ENCODE assay signal across 14 cellular contexts in the genomic region with DNA sequence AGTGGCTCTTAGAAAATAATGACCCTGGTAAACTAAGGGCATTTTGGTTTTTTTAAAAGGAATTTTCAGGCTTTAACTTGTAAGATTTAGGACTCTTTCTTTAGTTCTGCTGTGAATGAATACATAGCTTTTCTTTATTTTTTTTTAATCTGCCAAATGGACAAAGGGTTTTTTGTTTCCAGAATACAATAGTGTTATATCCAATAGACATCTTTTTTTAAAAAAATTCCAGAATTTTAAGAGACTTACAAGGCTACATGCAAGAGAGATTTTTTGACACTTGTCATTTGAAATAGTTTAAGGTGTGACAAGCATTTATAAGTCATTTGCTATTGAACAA.
"Had no signal": no experiment of that assay in that cellular context is flagged by ENCODE, and none has a peak within 500 bp of the region (broad histone marks: within the 10 kb centered on the region; RNA-seq: fewer than 3 reads in every experiment).

No MANE protein-coding gene starts in this region.

- ATAC-seq: activated T-cell treated with anti-CD3 and anti-CD28 coated beads, Interleukin-2, amount 50 U/mL, for 72 hours; stimulated activated naive B cell treated with anti-CD40 and anti-IgM and Interleukin-4, amounts not matched to agents 10 μg/mL and 1 μg/mL and 100 μg/mL, for 72 hours had no signal

- H3K36me3 Mint-ChIP-seq: natural killer cell had no signal

- H3K27ac ChIP-seq: skin epidermis had no signal

- H3K4me3 ChIP-seq: skin epidermis had no signal

- H3K4me3 Mint-ChIP-seq: activated CD4-positive, alpha-beta T cell treated with anti-CD3 and anti-CD28 coated beads, Interleukin-2, amount 10 ng/mL, durations not matched to agents 7 days and 5 days; activated naive CD8-positive, alpha-beta T cell treated with anti-CD3 and anti-CD28 coated beads, Interleukin-2, amount 10 ng/mL, durations not matched to agents 7 days and 5 days; activated T-cell treated with anti-CD3 and anti-CD28 coated beads, Interleukin-2, amount 50 U/mL, for 72 hours; natural killer cell; stimulated activated naive B cell treated with anti-CD40 and anti-IgM and Interleukin-4, amounts not matched to agents 10 μg/mL and 1 μg/mL and 100 μg/mL, for 72 hours had no signal

- H3K27ac Mint-ChIP-seq: activated CD4-positive, alpha-beta T cell treated with anti-CD3 and anti-CD28 coated beads, Interleukin-2, amount 10 ng/mL, durations not matched to agents 7 days and 5 days; activated naive CD8-positive, alpha-beta T cell treated with anti-CD3 and anti-CD28 coated beads, Interleukin-2, amount 10 ng/mL, durations not matched to agents 7 days and 5 days; activated T-cell treated with anti-CD3 and anti-CD28 coated beads, Interleukin-2, amount 50 U/mL, for 72 hours; natural killer cell; stimulated activated naive B cell treated with anti-CD40 and anti-IgM and Interleukin-4, amounts not matched to agents 10 μg/mL and 1 μg/mL and 100 μg/mL, for 72 hours had no signal

- DNase-seq: activated CD4-positive, alpha-beta T cell treated with anti-CD3 and anti-CD28 coated beads, Interleukin-2, amount 10 ng/mL, durations not matched to agents 7 days and 5 days; activated CD8-positive, alpha-beta memory T cell treated with anti-CD3 and anti-CD28 coated beads, Interleukin-2, amount 50 U/mL, for 48 hours; activated gamma-delta T cell; activated naive CD8-positive, alpha-beta T cell treated with anti-CD3 and anti-CD28 coated beads, Interleukin-2, amount 10 ng/mL, durations not matched to agents 7 days and 5 days; activated T-cell treated with anti-CD3 and anti-CD28 coated beads, Interleukin-2, amount 50 U/mL, for 72 hours; aorta; mesendoderm; natural killer cell; posterior cingulate gyrus; right cardiac atrium; stimulated activated CD4-positive, alpha-beta T cell treated with anti-CD3 and anti-CD28 coated beads, Interleukin-15, amount 100 ng/mL, for 24 hours; stimulated activated CD4-positive, alpha-beta T cell treated with anti-CD3 and anti-CD28 coated beads, Interleukin-4, amount 100 ng/mL, for 1 hour; stimulated activated naive B cell treated with anti-CD40 and anti-IgM and Interleukin-4, amounts not matched to agents 10 μg/mL and 1 μg/mL and 100 μg/mL, for 72 hours had no signal

- H3K27me3 Mint-ChIP-seq: activated CD4-positive, alpha-beta T cell treated with anti-CD3 and anti-CD28 coated beads, Interleukin-2, amount 10 ng/mL, durations not matched to agents 7 days and 5 days; activated naive CD8-positive, alpha-beta T cell treated with anti-CD3 and anti-CD28 coated beads, Interleukin-2, amount 10 ng/mL, durations not matched to agents 7 days and 5 days; stimulated activated naive B cell treated with anti-CD40 and anti-IgM and Interleukin-4, amounts not matched to agents 10 μg/mL and 1 μg/mL and 100 μg/mL, for 72 hours had no signal

- H3K9me3 Mint-ChIP-seq: activated CD4-positive, alpha-beta T cell treated with anti-CD3 and anti-CD28 coated beads, Interleukin-2, amount 10 ng/mL, durations not matched to agents 7 days and 5 days; activated naive CD8-positive, alpha-beta T cell treated with anti-CD3 and anti-CD28 coated beads, Interleukin-2, amount 10 ng/mL, durations not matched to agents 7 days and 5 days; activated T-cell treated with anti-CD3 and anti-CD28 coated beads, Interleukin-2, amount 50 U/mL, for 72 hours; natural killer cell; stimulated activated naive B cell treated with anti-CD40 and anti-IgM and Interleukin-4, amounts not matched to agents 10 μg/mL and 1 μg/mL and 100 μg/mL, for 72 hours had no signal
